ENCODE assay signal across 24 cellular contexts in the genomic region with DNA sequence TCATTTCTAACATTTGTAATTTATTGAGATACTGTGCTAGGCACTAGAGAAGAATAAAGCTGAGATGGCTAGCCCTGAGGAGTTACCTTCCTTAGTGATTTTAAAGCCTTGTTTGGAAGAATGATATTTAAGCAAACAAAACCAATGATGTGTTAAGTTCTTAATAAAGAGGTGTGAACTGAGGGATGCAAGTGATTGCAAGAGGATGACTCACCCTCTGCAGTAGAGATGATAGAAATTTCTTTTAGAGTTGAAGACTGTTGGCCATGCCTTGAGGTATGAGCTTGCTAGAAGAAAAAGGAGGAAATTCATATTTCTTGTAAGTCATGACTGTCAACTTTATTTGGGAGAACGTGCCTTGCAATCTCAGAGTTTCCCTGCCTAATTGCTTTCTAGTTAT.
DNase-seq lines count a peak whose midpoint lies in the region; ATAC-seq, FAIRE-seq and TF ChIP-seq lines count a peak whose summit lies in the region.
"Had no signal": no experiment of that assay in that cellular context is flagged by ENCODE, and none has a peak within 500 bp of the region (broad histone marks: within the 10 kb centered on the region; RNA-seq: fewer than 3 reads in every experiment).

No MANE protein-coding gene starts in this region.

- no peak for FAIRE-seq in small intestine (lab: Jason Lieb, UNC)
- FAIRE-seq: astrocyte had no signal

- H3K27ac ChIP-seq in GM23248 (no peak overlapping the region), small intestine (ENCODE audit: low read depth in 1 of 2, low read length in 1 of 2) (no peak overlapping the region), dorsolateral prefrontal cortex (peak overlapping the region in 2 of 59 donors; percentile 7 to 19)
- H3K27ac ChIP-seq: epithelial cell of prostate, heart right ventricle, PC-9 had no signal

- H3K79me2 ChIP-seq in GM23248 (ENCODE audit: insufficient read depth) = no peaks in the 10 kb centered on the region

- no peaks in the 10 kb centered on the region for H3F3A ChIP-seq in GM23248 (ENCODE audit: insufficient read depth)

- H3K4me2 ChIP-seq in GM23248 (ENCODE audit: unreplicated experiment) = no peak overlapping the region
- H3K4me2 ChIP-seq: PC-9 had no signal

- no peaks in the 10 kb centered on the region for H3K9me2 ChIP-seq in GM23248 (ENCODE audit: insufficient read depth)

- no peaks in the 10 kb centered on the region for H3K27me3 ChIP-seq in GM23248 (replicated peaks; ENCODE audit: insufficient read depth)
- no peaks in the 10 kb centered on the region for H3K27me3 ChIP-seq in small intestine (ENCODE audit: control insufficient read depth in 2 of 2, insufficient read depth in 2 of 2, low read length in 2 of 2)
- no peaks in the 10 kb centered on the region for H3K27me3 ChIP-seq in dorsolateral prefrontal cortex
- H3K27me3 ChIP-seq: heart right ventricle, testis had no signal

- no peak overlapping the region for H3K9ac ChIP-seq in GM23248

- TF ChIP-seq CTCF in dorsolateral prefrontal cortex (IDR thresholded peaks at IDR 0.05 in 54 of 56, conservative IDR thresholded peaks at IDR 0.05 in 2 of 56; ENCODE audit: low read depth in 1 of 56, partially characterized antibody in 56 of 56) = no peak

- no peak overlapping the region for H2AFZ ChIP-seq in GM23248
- H2AFZ ChIP-seq: PC-9 had no signal

- no peak overlapping the region for H3K4me3 ChIP-seq in GM23248
- H3K4me3 ChIP-seq in small intestine (ENCODE audit: low read depth in 1 of 2, low read length in 2 of 2) = no peak overlapping the region
- H3K4me3 ChIP-seq in dorsolateral prefrontal cortex = no peak overlapping the region
- H3K4me3 ChIP-seq: heart right ventricle, PC-9, testis had no signal

- intact Hi-C loops in dorsolateral prefrontal cortex (cut with DNase I) = no loop called here

- ATAC-seq in esophagus mucosa = peak; percentile 85
- ATAC-seq: heart right ventricle, left lobe of liver, Right ventricle myocardium inferior had no signal

- no peaks in the 10 kb centered on the region for H4K20me1 ChIP-seq in GM23248 (ENCODE audit: insufficient read depth)

- DNase-seq in GM23248 = peak; percentile 22
- peak; percentile 81 to 91 for DNase-seq in NOMO-1 (lab: John Stamatoyannopoulos, UW; ENCODE audit: unreplicated experiment in 2 of 2)
- DNase-seq in small intestine = peak; percentile 22
- no peak for DNase-seq in islet precursor cell
- no peak for DNase-seq in dorsolateral prefrontal cortex
- DNase-seq in NCI-H524 treated with DMSO at 0.1 percent for 48 hours (lab: John Stamatoyannopoulos, UW) = no peak
- DNase-seq: activated effector memory CD4-positive, alpha-beta T cell treated with Interleukin-2 at 50 U/mL for 16 hours; activated naive CD8-positive, alpha-beta T cell treated with anti-CD3 and anti-CD28 coated beads for 36 hours; activated T-cell treated with anti-CD3 and anti-CD28 coated beads for 4 hours; CD4-positive, alpha-beta T cell; DMS 273 treated with DMSO at 0.1 percent for 48 hours; heart right ventricle; NCI-H1417 treated with DMSO at 0.1 percent for 48 hours; NCI-H2081; NCI-H2227 treated with DMSO at 0.1 percent for 48 hours; nucleus accumbens; PC-9; stimulated activated naive CD4-positive, alpha-beta T cell treated with Interleukin-2 at 50 U/mL for 16 hours; testis had no signal

- no peaks in the 10 kb centered on the region for H3K4me1 ChIP-seq in GM23248 (ENCODE audit: insufficient read depth)
- H3K4me1 ChIP-seq in small intestine (ENCODE audit: control insufficient read depth in 2 of 2, insufficient read depth in 1 of 2, low read depth in 1 of 2, low read length in 1 of 2) = peaks cover 0 to 3% of the 10 kb centered on the region in 2 donors

- WGBS in GM23248 (ENCODE audit: low coverage in 1 of 2, low lambda C conversion rate in 2 of 2, missing lambda C conversion rate in 2 of 2), 2 experiments = 76 to 100% methylated on average over 1 of the region's 1 CpG
- WGBS in small intestine, 3 donors = 64 to 90% (median 78%) methylated on average over 1 of the region's 1 CpG

- in situ Hi-C loops in GM23248 (cut with MboI) = no loop called here

- H3K9me3 ChIP-seq in GM23248 (ENCODE audit: low read depth) (no peaks in the 10 kb centered on the region), small intestine (ENCODE audit: control insufficient read depth, low read depth) (no peaks in the 10 kb centered on the region)
- H3K9me3 ChIP-seq: heart right ventricle, testis had no signal

- no peaks in the 10 kb centered on the region for H3K36me3 ChIP-seq in GM23248 (ENCODE audit: low read depth)
- peaks cover 0 to 2% of the 10 kb centered on the region in 2 donors for H3K36me3 ChIP-seq in small intestine (ENCODE audit: control insufficient read depth in 2 of 2, insufficient read depth in 2 of 2, low read length in 2 of 2)
- H3K36me3 ChIP-seq: heart right ventricle had no signal

Comparison
In these comparisons a context has a peak if more than half of its experiments do, and no peak if none do; other contexts are left out.
1. DNase-seq: peak in GM23248 (single experiment), NOMO-1 (2 of 2) and small intestine (single experiment); none in islet precursor cell (single experiment), dorsolateral prefrontal cortex (0 of 10) and NCI-H524 treated with DMSO at 0.1 percent for 48 hours (single experiment).